8 cellular contexts compared by ENCODE assay signal in the genomic region with DNA sequence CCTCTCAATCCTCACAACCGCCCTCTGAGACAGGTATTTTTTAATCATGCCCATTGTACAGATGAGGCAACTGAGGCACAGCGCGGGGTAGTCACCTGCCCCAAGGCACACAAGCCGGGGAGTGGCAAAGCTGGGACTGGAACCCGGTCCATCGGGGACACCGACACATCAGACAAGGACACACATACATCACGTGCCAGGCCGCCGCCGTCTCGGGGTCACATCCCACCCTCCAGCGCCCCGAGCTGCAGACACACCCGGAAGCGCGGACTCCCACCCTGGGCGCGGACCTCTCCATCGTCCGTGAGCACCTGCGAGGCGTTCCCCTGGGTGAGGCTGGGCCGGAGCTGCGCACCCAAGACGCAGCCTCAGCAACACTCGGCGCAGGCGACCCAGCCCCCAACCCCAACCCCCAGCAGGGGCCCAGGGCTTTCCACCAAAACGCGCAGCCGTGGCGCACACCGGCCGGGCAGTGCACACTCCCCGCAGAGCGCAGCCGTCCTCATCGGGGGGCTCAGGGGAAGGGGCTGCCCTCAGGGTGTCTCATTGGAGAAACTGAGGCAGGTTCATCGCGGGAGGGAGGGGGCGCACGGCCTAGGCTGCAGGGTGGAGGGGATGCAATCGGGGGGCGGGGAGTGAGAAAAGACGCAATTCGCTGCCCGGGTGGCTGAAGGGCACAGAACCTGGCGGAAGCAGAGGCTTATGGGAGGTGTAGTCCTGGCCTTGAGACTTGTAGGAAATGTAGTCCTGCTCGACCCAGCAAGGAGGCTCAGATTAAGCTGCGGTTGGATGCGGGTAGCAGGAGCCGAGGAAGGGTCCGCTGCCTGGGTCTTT. TPM values are rescaled to one million over a fixed set of nuclear protein-coding genes. Genes with fewer than 3 reads are reported as not detected.
DNase-seq lines count a peak whose midpoint lies in the region; ATAC-seq and TF ChIP-seq lines count a peak whose summit lies in the region.

No MANE protein-coding gene starts in this region.

- no peaks in the 10 kb centered on the region for H3K36me3 Mint-ChIP-seq in IgD-negative memory B cell
- H3K36me3 Mint-ChIP-seq in natural killer cell treated with Interleukin-12 subunit alpha and Interleukin-12 subunit beta and Interleukin-15 and Interleukin-18, amount 100 ng/mL, for 72 hours: no peaks in the 10 kb centered on the region

- H3K4me1 Mint-ChIP-seq in IgD-negative memory B cell: peaks cover 4 to 9% (median 5%) of the 10 kb centered on the region in 3 donors
- H3K4me1 Mint-ChIP-seq in natural killer cell treated with Interleukin-12 subunit alpha and Interleukin-12 subunit beta and Interleukin-15 and Interleukin-18, amount 100 ng/mL, for 72 hours (ENCODE audit: low read depth in 2 of 2): peaks cover 0 to 14% of the 10 kb centered on the region in 2 donors

- H3K27me3 Mint-ChIP-seq in IgD-negative memory B cell: peaks cover 10% of the 10 kb centered on the region
- H3K27me3 Mint-ChIP-seq in natural killer cell treated with Interleukin-12 subunit alpha and Interleukin-12 subunit beta and Interleukin-15 and Interleukin-18, amount 100 ng/mL, for 72 hours: no peaks in the 10 kb centered on the region

- DNase-seq in GDM1 (lab: John Stamatoyannopoulos, UW) (peak; percentile 52), activated T-helper 1 cell treated with Interleukin-2 at 50 U/mL for 16 hours (ENCODE audit: low read depth) (peak; percentile 50), fibroblast of the aortic adventitia (ENCODE audit: low read depth) (peak; percentile 63), superior temporal gyrus (ENCODE audit: extremely low spot score) (peak; percentile 93)
- DNase-seq in natural killer cell treated with Interleukin-12 subunit alpha and Interleukin-12 subunit beta and Interleukin-15 and Interleukin-18, amount 100 ng/mL, for 72 hours (ENCODE audit: low spot score): peak; percentile 74

- peak overlapping the region in 1 of 4 donors; percentile 73 for H3K4me3 Mint-ChIP-seq in IgD-negative memory B cell
- H3K4me3 Mint-ChIP-seq in natural killer cell treated with Interleukin-12 subunit alpha and Interleukin-12 subunit beta and Interleukin-15 and Interleukin-18, amount 100 ng/mL, for 72 hours: no peak overlapping the region

- peak overlapping the region; percentile 68 for H3K4me3 ChIP-seq in fibroblast of the aortic adventitia (ENCODE audit: low read depth, low read length)

- H3K9me3 Mint-ChIP-seq in IgD-negative memory B cell: no peaks in the 10 kb centered on the region
- H3K9me3 Mint-ChIP-seq in natural killer cell treated with Interleukin-12 subunit alpha and Interleukin-12 subunit beta and Interleukin-15 and Interleukin-18, amount 100 ng/mL, for 72 hours: no peaks in the 10 kb centered on the region

- TF ChIP-seq CTCF in fibroblast of the aortic adventitia (IDR thresholded peaks at IDR 0.05; ENCODE audit: insufficient read depth, low read length): no peak

- peak overlapping the region in 2 of 3 donors; percentile 15 to 90 for H3K27ac Mint-ChIP-seq in IgD-negative memory B cell
- H3K27ac Mint-ChIP-seq in natural killer cell treated with Interleukin-12 subunit alpha and Interleukin-12 subunit beta and Interleukin-15 and Interleukin-18, amount 100 ng/mL, for 72 hours: no peak overlapping the region

- ATAC-seq in natural killer cell treated with Interleukin-12 subunit alpha and Interleukin-12 subunit beta and Interleukin-15 and Interleukin-18, amount 100 ng/mL, for 72 hours: peak; percentile 79 to 86
- no peak for ATAC-seq in HG02610 (IDR thresholded peaks at IDR 0.05; ENCODE audit: unreplicated experiment)

TF ChIP-seq in PFSK-1, 5 proteins besides CTCF, POLR2A, EP300 and RAD21:
- no peak for TF ChIP-seq SIN3A (IDR thresholded peaks at IDR 0.05; ENCODE audit: borderline replicate concordance, insufficient read depth, low read length)
- peak; percentile 11 for TF ChIP-seq FOXP2 (optimal IDR thresholded peaks at IDR 0.05; ENCODE audit: borderline replicate concordance, extremely low read depth, extremely low read length, insufficient read depth)
- TF ChIP-seq, protein P1, sequence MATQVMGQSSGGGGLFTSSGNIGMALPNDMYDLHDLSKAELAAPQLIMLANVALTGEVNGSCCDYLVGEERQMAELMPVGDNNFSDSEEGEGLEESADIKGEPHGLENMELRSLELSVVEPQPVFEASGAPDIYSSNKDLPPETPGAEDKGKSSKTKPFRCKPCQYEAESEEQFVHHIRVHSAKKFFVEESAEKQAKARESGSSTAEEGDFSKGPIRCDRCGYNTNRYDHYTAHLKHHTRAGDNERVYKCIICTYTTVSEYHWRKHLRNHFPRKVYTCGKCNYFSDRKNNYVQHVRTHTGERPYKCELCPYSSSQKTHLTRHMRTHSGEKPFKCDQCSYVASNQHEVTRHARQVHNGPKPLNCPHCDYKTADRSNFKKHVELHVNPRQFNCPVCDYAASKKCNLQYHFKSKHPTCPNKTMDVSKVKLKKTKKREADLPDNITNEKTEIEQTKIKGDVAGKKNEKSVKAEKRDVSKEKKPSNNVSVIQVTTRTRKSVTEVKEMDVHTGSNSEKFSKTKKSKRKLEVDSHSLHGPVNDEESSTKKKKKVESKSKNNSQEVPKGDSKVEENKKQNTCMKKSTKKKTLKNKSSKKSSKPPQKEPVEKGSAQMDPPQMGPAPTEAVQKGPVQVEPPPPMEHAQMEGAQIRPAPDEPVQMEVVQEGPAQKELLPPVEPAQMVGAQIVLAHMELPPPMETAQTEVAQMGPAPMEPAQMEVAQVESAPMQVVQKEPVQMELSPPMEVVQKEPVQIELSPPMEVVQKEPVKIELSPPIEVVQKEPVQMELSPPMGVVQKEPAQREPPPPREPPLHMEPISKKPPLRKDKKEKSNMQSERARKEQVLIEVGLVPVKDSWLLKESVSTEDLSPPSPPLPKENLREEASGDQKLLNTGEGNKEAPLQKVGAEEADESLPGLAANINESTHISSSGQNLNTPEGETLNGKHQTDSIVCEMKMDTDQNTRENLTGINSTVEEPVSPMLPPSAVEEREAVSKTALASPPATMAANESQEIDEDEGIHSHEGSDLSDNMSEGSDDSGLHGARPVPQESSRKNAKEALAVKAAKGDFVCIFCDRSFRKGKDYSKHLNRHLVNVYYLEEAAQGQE (IDR thresholded peaks at IDR 0.05; ENCODE audit: insufficient read depth in 1 of 2, low read depth in 2 of 2, low read length in 2 of 2): no peak
- peak; percentile 57; the same call in 1 of the 2 replicates for TF ChIP-seq TAF1 (IDR thresholded peaks at IDR 0.05; ENCODE audit: borderline replicate concordance, insufficient read depth, low read length)
- TF ChIP-seq POLR2AphosphoS5 (IDR thresholded peaks at IDR 0.05; ENCODE audit: low read depth, low read length): peak; percentile 63
TF ChIP-seq in PFSK-1: peak in this region for 3.

RNA-seq across cellular contexts. Expression of gene LMTK3, which starts 1.9 kb away (rescaled TPM):
- polyA plus RNA-seq in IgD-negative memory B cell: not detected
- 8.6 TPM for polyA plus RNA-seq in PFSK-1 (2012; ENCODE audit: insufficient read length, low read depth)
- not detected in 2 replicates for total RNA-seq in fibroblast of the aortic adventitia (ENCODE audit: low replicate concordance)
- 1 to 10 TPM in 1 of 2 donors, under 1 TPM in 1; 0.40 to 1.3 TPM for total RNA-seq in natural killer cell treated with Interleukin-12 subunit alpha and Interleukin-12 subunit beta and Interleukin-15 and Interleukin-18, amount 100 ng/mL, for 72 hours

RNA-seq across cellular contexts. Expression of gene SULT2B1, which starts 38.5 kb away (rescaled TPM):
- polyA plus RNA-seq in IgD-negative memory B cell: not detected
- 3.7 TPM for polyA plus RNA-seq in PFSK-1 (2012; ENCODE audit: insufficient read length, low read depth)
- total RNA-seq in fibroblast of the aortic adventitia (ENCODE audit: low replicate concordance): not detected in 2 replicates
- not detected for total RNA-seq in natural killer cell treated with Interleukin-12 subunit alpha and Interleukin-12 subunit beta and Interleukin-15 and Interleukin-18, amount 100 ng/mL, for 72 hours

RNA-seq across cellular contexts. Expression of gene CYTH2, which starts 44.3 kb away (rescaled TPM):
- 31.8 TPM for polyA plus RNA-seq in IgD-negative memory B cell
- polyA plus RNA-seq in PFSK-1 (2012; ENCODE audit: insufficient read length, low read depth): 63.9 TPM
- 51.3 and 107 TPM in 2 replicates for total RNA-seq in fibroblast of the aortic adventitia (ENCODE audit: low replicate concordance)
- 10 to 100 TPM; 66.4 to 66.9 TPM for total RNA-seq in natural killer cell treated with Interleukin-12 subunit alpha and Interleukin-12 subunit beta and Interleukin-15 and Interleukin-18, amount 100 ng/mL, for 72 hours

RNA-seq across cellular contexts. Expression of gene KCNJ14, which starts 58.1 kb away (rescaled TPM):
- 0.48 TPM for polyA plus RNA-seq in IgD-negative memory B cell
- polyA plus RNA-seq in PFSK-1 (2012; ENCODE audit: insufficient read length, low read depth): 0.99 TPM
- 0.54 and 1.3 TPM in 2 replicates for total RNA-seq in fibroblast of the aortic adventitia (ENCODE audit: low replicate concordance)
- total RNA-seq in natural killer cell treated with Interleukin-12 subunit alpha and Interleukin-12 subunit beta and Interleukin-15 and Interleukin-18, amount 100 ng/mL, for 72 hours: 1 to 10 TPM; 2.1 to 4.6 TPM

Comparison
In these comparisons a context has a peak if more than half of its experiments do, and no peak if none do; other contexts are left out.
1. H3K27ac Mint-ChIP-seq: peak in IgD-negative memory B cell (2 of 3); none in natural killer cell treated with Interleukin-12 subunit alpha and Interleukin-12 subunit beta and Interleukin-15 and Interleukin-18, amount 100 ng/mL, for 72 hours (0 of 2).
2. Peak in every context shown above with its lines, with median percentiles within 50 percentile points of each other: DNase-seq.